Comparison of ENCODE assay signal across 18 cellular contexts in the genomic region with DNA sequence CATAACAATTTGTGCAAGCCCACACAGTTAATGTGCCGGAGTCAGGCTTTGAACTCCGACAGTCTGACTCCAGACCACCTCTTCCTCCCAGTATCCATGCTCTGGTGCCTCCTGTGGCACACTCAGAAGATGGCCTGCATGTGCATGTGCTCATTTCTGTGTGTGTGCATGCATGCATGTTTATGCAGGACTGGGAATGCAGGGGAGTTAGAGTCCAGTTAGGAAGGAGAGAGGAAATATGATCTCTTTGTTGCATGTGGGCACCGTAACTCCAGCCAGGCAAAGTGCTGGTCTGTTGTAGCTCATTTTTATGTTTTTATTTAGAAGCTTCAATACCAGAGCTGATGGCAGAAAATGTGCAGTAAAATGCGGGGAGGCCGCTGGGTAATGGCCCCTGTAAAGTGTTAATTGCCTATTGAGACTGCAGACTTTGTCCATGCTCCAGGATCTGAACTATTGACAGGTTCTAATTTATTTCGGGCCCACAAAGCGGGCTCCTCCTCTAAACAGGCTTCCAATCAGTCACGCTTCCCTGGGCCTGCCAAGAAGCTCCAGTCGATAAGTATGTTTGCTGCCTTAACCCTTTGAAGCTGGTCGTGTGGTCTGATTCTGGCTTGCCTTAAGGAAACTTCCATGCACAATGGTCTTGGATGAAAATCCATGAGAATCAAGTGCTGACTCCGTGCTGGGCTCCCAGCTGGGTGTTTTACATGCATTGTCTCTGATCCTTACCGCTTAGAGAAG.
DNase-seq lines count a peak whose midpoint lies in the region; ATAC-seq, FAIRE-seq and TF ChIP-seq lines count a peak whose summit lies in the region.
"Had no signal": no experiment of that assay in that cellular context is flagged by ENCODE, and none has a peak within 500 bp of the region (broad histone marks: within the 10 kb centered on the region; RNA-seq: fewer than 3 reads in every experiment).

No MANE protein-coding gene starts in this region.

- H3K79me2 ChIP-seq in GM23338 (replicated peaks; ENCODE audit: insufficient read depth) (no peaks in the 10 kb centered on the region), H1 (ENCODE audit: control insufficient read depth in 1 of 2, insufficient read depth in 2 of 2, low read length in 2 of 2) (no peaks in the 10 kb centered on the region)

- H3K9me2 ChIP-seq in GM23338 (ENCODE audit: insufficient read depth) = no peaks in the 10 kb centered on the region

- H3K9ac ChIP-seq in H1 (replicated peaks in 1 of 4; ENCODE audit: extremely low read depth in 1 of 4, low read depth in 3 of 4, low read length in 3 of 4) = no peak overlapping the region
- H3K9ac ChIP-seq: GM23248 had no signal

- H2BK12ac ChIP-seq in H1 (ENCODE audit: low read depth, low read length) = no peak overlapping the region

- H3F3A ChIP-seq in GM23338 (replicated peaks; ENCODE audit: low read depth) = no peaks in the 10 kb centered on the region

- no peak overlapping the region for H2BK120ac ChIP-seq in H1 (replicated peaks; ENCODE audit: low read depth, low read length)

- H3K27me3 Mint-ChIP-seq in GM23338 (ENCODE audit: insufficient read depth, low read depth, poor library complexity) = peaks cover 8% of the 10 kb centered on the region
- H3K27me3 Mint-ChIP-seq in activated naive CD4-positive, alpha-beta T cell treated with anti-CD3 and anti-CD28 coated beads for 36 hours (ENCODE audit: low read depth) = peaks cover 3% of the 10 kb centered on the region

- no peak overlapping the region for H3K27ac ChIP-seq in GM23338 (ENCODE audit: low read depth)
- H3K27ac ChIP-seq in H1 (ENCODE audit: low read depth, low read length) = no peak overlapping the region
- H3K27ac ChIP-seq in small intestine (ENCODE audit: low read depth in 1 of 2, low read length in 1 of 2) = no peak overlapping the region
- H3K27ac ChIP-seq: GM23248 had no signal

- no peak overlapping the region for H3K27ac Mint-ChIP-seq in GM23338
- no peak overlapping the region for H3K27ac Mint-ChIP-seq in activated naive CD4-positive, alpha-beta T cell treated with anti-CD3 and anti-CD28 coated beads for 36 hours
- H3K27ac Mint-ChIP-seq: B cell; CD4-positive, alpha-beta T cell; H9; IgD-negative memory B cell had no signal

- no peak overlapping the region for H2AK5ac ChIP-seq in H1 (ENCODE audit: low read depth, low read length)

- POLR2A ChIA-PET in H1 (lab: Charles Lee; ENCODE audit: partially characterized antibody) = interaction anchor here (1.3 kb wide), 1 partner anchor 60 kb away, joined by 3 read pairs; no protein-coding TSS in a partner anchor

- no peaks in the 10 kb centered on the region for H3K79me1 ChIP-seq in H1 (ENCODE audit: low read depth, low read length)

- 70% methylated on average over 12 of the region's 12 CpGs; no CpG with 5 or more reads in 1 of the 2 experiments for WGBS in H1 (ENCODE audit: extremely low coverage in 1 of 2, insufficient coverage in 1 of 2, insufficient read length in 1 of 2, insufficient replicate concordance in 2 of 2, low coverage in 1 of 2, low lambda C conversion rate in 2 of 2, missing lambda C conversion rate in 1 of 2), 2 experiments
- WGBS in small intestine, 3 donors = 34 to 52% (median 45%) methylated on average over 12 of the region's 12 CpGs

- no peak for TF ChIP-seq EP300 in H1 (IDR thresholded peaks at IDR 0.05; ENCODE audit: borderline replicate concordance in 1 of 2, low read depth in 2 of 2, low read length in 2 of 2)

- no peak overlapping the region for H2BK5ac ChIP-seq in H1 (ENCODE audit: low read depth, low read length)

- no peak overlapping the region for H3K14ac ChIP-seq in H1 (ENCODE audit: insufficient read length)

- DNase-seq in GM23338 (ENCODE audit: low spot score) (peak; percentile 3), H1 (ENCODE audit: low read depth in 1 of 2, low spot score in 2 of 2) (no peak), left lobe of liver (ENCODE audit: low spot score) (peak; percentile 46), small intestine (peak; percentile 10), NCI-H1092 (lab: John Stamatoyannopoulos, UW) (no peak), cerebellar nuclear complex (lab: John Stamatoyannopoulos, UW) (no peak)
- no peak for DNase-seq in activated naive CD4-positive, alpha-beta T cell treated with anti-CD3 and anti-CD28 coated beads for 36 hours
- DNase-seq: C1 segment of cervical spinal cord; CD4-positive, alpha-beta T cell; DMS79; GM23248; H9 had no signal

- no peak overlapping the region for H3K4me2 ChIP-seq in GM23338
- H3K4me2 ChIP-seq in H1 (ENCODE audit: insufficient read depth in 1 of 2, low read depth in 2 of 2, low read length in 2 of 2) = no peak overlapping the region

- H3K18ac ChIP-seq in H1 (ENCODE audit: extremely low read depth, low read length) = no peak overlapping the region

- no peaks in the 10 kb centered on the region for H4K20me1 ChIP-seq in GM23338 (replicated peaks; ENCODE audit: insufficient read depth)
- no peaks in the 10 kb centered on the region for H4K20me1 ChIP-seq in H1 (replicated peaks in 1 of 2; ENCODE audit: control insufficient read depth in 1 of 2, insufficient read depth in 2 of 2, low read length in 2 of 2)

- no peaks in the 10 kb centered on the region for H3K36me3 Mint-ChIP-seq in GM23338 (ENCODE audit: low read depth)
- H3K36me3 Mint-ChIP-seq in activated naive CD4-positive, alpha-beta T cell treated with anti-CD3 and anti-CD28 coated beads for 36 hours (ENCODE audit: low read depth) = no peaks in the 10 kb centered on the region
- H3K36me3 Mint-ChIP-seq: IgD-negative memory B cell had no signal

- ATAC-seq in GM23338 (peak; percentile 67), left lobe of liver (peak; percentile 59), HG03439 (IDR thresholded peaks at IDR 0.05; ENCODE audit: unreplicated experiment) (no peak)

- no peaks in the 10 kb centered on the region for H3K36me3 ChIP-seq in GM23338 (ENCODE audit: insufficient read depth)
- no peaks in the 10 kb centered on the region for H3K36me3 ChIP-seq in H1 (ENCODE audit: control insufficient read depth in 2 of 4, insufficient read depth in 4 of 4, low read length in 3 of 4)
- no peaks in the 10 kb centered on the region for H3K36me3 ChIP-seq in small intestine (ENCODE audit: control insufficient read depth in 2 of 2, insufficient read depth in 2 of 2, low read length in 2 of 2)

- H4K8ac ChIP-seq in H1 (ENCODE audit: extremely low read depth, insufficient read depth, low read length) = no peak overlapping the region

- H3K4me1 Mint-ChIP-seq in GM23338 = peaks cover 5% of the 10 kb centered on the region; the same call in 1 of the 3 replicates
- H3K4me1 Mint-ChIP-seq in activated naive CD4-positive, alpha-beta T cell treated with anti-CD3 and anti-CD28 coated beads for 36 hours (ENCODE audit: low read depth) = no peaks in the 10 kb centered on the region
- H3K4me1 Mint-ChIP-seq: B cell, IgD-negative memory B cell had no signal

- no peak overlapping the region for H3K4me3 Mint-ChIP-seq in GM23338
- no peak overlapping the region for H3K4me3 Mint-ChIP-seq in activated naive CD4-positive, alpha-beta T cell treated with anti-CD3 and anti-CD28 coated beads for 36 hours
- H3K4me3 Mint-ChIP-seq: B cell; CD4-positive, alpha-beta T cell; H9; IgD-negative memory B cell had no signal

- no peak overlapping the region for H3K56ac ChIP-seq in H1 (replicated peaks; ENCODE audit: insufficient read length, low read depth, low read length)

- CTCF ChIA-PET in H1 (lab: Charles Lee; ENCODE audit: partially characterized antibody) = interaction anchor here (0.7 to 1.1 kb wide), 2 partner anchors 54 to 105 kb away, joined by 3 read pairs; no protein-coding TSS in a partner anchor
- CTCF ChIA-PET in activated naive CD4-positive, alpha-beta T cell treated with anti-CD3 and anti-CD28 coated beads for 36 hours (lab: Charles Lee) = no interaction called here

- no peaks in the 10 kb centered on the region for H3K23me2 ChIP-seq in H1 (ENCODE audit: low read depth, low read length)

- no peak for TF ChIP-seq RAD21 in H1 (IDR thresholded peaks at IDR 0.05 in 1 of 2, conservative IDR thresholded peaks at IDR 0.05 in 1 of 2; ENCODE audit: low read depth in 2 of 2, low read length in 2 of 2)

- no peak overlapping the region for H2AFZ ChIP-seq in GM23338
- no peak overlapping the region for H2AFZ ChIP-seq in H1 (ENCODE audit: low read length)
- H2AFZ ChIP-seq: GM23248 had no signal

- no peak overlapping the region for H4K5ac ChIP-seq in H1 (ENCODE audit: insufficient read length, low read depth, low read length)

- no peak overlapping the region for H4K91ac ChIP-seq in H1 (replicated peaks; ENCODE audit: insufficient read length, low read length)

- no peaks in the 10 kb centered on the region for H3K4me1 ChIP-seq in GM23338 (ENCODE audit: insufficient read depth)
- H3K4me1 ChIP-seq in H1 (replicated peaks in 1 of 4; ENCODE audit: control insufficient read depth in 3 of 4, insufficient read depth in 4 of 4, low read length in 3 of 4) = peaks cover 0 to 5% (median 1%) of the 10 kb centered on the region in 4 experiments; a peak in 2 of 7 replicates
- H3K4me1 ChIP-seq in small intestine (ENCODE audit: control insufficient read depth in 2 of 2, insufficient read depth in 1 of 2, low read depth in 1 of 2, low read length in 1 of 2) = no peaks in the 10 kb centered on the region

- intact Hi-C loops in activated naive CD4-positive, alpha-beta T cell treated with anti-CD3 and anti-CD28 coated beads for 36 hours (cut with micrococcal nuclease) = no loop called here

- H3K4me3 ChIP-seq in GM23338 (no peak overlapping the region), H1 (ENCODE audit: extremely low read depth in 1 of 4, insufficient read depth in 2 of 4, low read depth in 3 of 4, low read length in 4 of 4) (no peak overlapping the region), small intestine (ENCODE audit: low read depth in 1 of 2, low read length in 2 of 2) (no peak overlapping the region)
- H3K4me3 ChIP-seq: GM23248 had no signal

- TF ChIP-seq CTCF in GM23338 (conservative IDR thresholded peaks at IDR 0.05; ENCODE audit: low read depth in 2 of 2) = no peak
- no peak for TF ChIP-seq CTCF in H1 (IDR thresholded peaks at IDR 0.05; ENCODE audit: control extremely low read depth in 1 of 3, insufficient read depth in 1 of 3, low read depth in 1 of 3, low read length in 3 of 3)

- no peak overlapping the region for H2BK20ac ChIP-seq in H1 (ENCODE audit: low read length)

- no peaks in the 10 kb centered on the region for H3K9me3 Mint-ChIP-seq in GM23338
- H3K9me3 Mint-ChIP-seq in activated naive CD4-positive, alpha-beta T cell treated with anti-CD3 and anti-CD28 coated beads for 36 hours = no peaks in the 10 kb centered on the region
- H3K9me3 Mint-ChIP-seq: CD4-positive, alpha-beta T cell; H9 had no signal

- FAIRE-seq in H1 (lab: Jason Lieb, UNC) (peak; percentile 90), small intestine (lab: Jason Lieb, UNC) (no peak)
- FAIRE-seq: A204.1, G401.6, GM12891 had no signal

- no peak for TF ChIP-seq POLR2A in H1 (IDR thresholded peaks at IDR 0.05; ENCODE audit: control extremely low read depth in 1 of 2, low read depth in 2 of 2, low read length in 2 of 2)

- no peak overlapping the region for H3K4ac ChIP-seq in H1 (replicated peaks; ENCODE audit: insufficient read length, low read depth, low read length)

- no peak overlapping the region for H2BK15ac ChIP-seq in H1 (ENCODE audit: low read length)

- H3K27me3 ChIP-seq in GM23338 (ENCODE audit: insufficient read depth) (peaks cover 7% of the 10 kb centered on the region; the same call in 1 of the 2 replicates), H1 (replicated peaks in 1 of 4; ENCODE audit: control insufficient read depth in 3 of 4, extremely low read depth in 1 of 4, insufficient read depth in 3 of 4, low read length in 3 of 4) (peaks cover 8 to 17% (median 12%) of the 10 kb centered on the region in 4 experiments; a peak in 5 of 7 replicates), small intestine (ENCODE audit: control insufficient read depth in 2 of 2, insufficient read depth in 2 of 2, low read length in 2 of 2) (no peaks in the 10 kb centered on the region)

- H3K9me3 ChIP-seq in H1 (ENCODE audit: insufficient read depth in 2 of 2, low read depth in 1 of 2, low read length in 1 of 2) (no peaks in the 10 kb centered on the region), small intestine (ENCODE audit: control insufficient read depth, low read depth) (no peaks in the 10 kb centered on the region)

- H3K23ac ChIP-seq in H1 (ENCODE audit: insufficient read length) = no peak overlapping the region

Comparison
In these comparisons a context has a peak if more than half of its experiments do, and no peak if none do; other contexts are left out.
1. DNase-seq: peak in GM23338 (single experiment), left lobe of liver (single experiment) and small intestine (single experiment); none in H1 (0 of 2), NCI-H1092 (single experiment), activated naive CD4-positive, alpha-beta T cell treated with anti-CD3 and anti-CD28 coated beads for 36 hours (single experiment) and cerebellar nuclear complex (0 of 2).